Comparison of ENCODE assay signal across 9 cellular contexts in the genomic region with DNA sequence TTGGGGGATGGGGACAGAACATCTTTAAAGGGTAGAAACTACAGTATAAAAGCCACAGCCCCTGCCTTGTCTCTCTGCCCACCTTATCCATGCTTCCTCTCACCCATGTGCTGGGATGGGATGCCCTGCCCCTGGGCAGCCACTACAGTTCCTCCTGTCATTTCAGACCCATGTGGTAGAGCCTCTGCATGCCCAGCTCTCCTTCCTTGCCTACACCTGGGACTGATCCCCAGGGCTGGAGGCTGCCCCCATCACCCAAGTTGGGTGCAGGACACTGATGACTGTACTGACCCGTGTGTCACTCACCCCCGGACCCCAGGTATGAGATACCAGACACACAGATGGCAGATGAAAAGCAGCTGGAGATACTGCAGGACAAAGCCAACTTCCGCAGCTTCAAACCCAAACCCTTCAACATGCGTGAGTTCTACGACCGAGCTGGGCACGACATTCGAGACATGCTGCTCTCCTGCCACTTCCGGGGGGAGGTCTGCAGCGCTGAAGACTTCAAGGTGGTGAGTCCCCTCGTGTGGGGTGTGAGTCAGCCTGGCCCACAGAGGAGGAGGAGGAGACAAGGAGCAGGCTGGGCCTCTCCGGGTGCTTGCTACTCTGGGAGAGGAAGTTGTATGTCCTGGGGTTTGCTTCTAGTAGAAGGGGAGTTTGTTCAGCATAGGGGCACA. TPM values are rescaled to one million over a fixed set of nuclear protein-coding genes. Genes with fewer than 3 reads are reported as not detected.
A peak's percentile ranks its signal among the peaks of the same experiment; 100 is the strongest.
DNase-seq lines count a peak whose midpoint lies in the region; ATAC-seq and TF ChIP-seq lines count a peak whose summit lies in the region.
"Had no signal": no experiment of that assay in that cellular context is flagged by ENCODE, and none has a peak within 500 bp of the region (broad histone marks: within the 10 kb centered on the region; RNA-seq: fewer than 3 reads in every experiment).

No MANE protein-coding gene starts in this region.

- H3K4me1 ChIP-seq in GM23338 (ENCODE audit: insufficient read depth): peaks cover 9% of the 10 kb centered on the region

- TF ChIP-seq CTCF in brain (conservative IDR thresholded peaks at IDR 0.05) (no peak), GM23338 (conservative IDR thresholded peaks at IDR 0.05; ENCODE audit: low read depth in 2 of 2) (no peak)

- no peaks in the 10 kb centered on the region for H3K79me2 ChIP-seq in GM23338 (replicated peaks; ENCODE audit: insufficient read depth)

- H3K4me3 Mint-ChIP-seq in brain (peak overlapping the region; percentile 77 to 82 (median 79)), GM23338 (no peak overlapping the region; the same call in 2 of the 3 replicates)

- peak overlapping the region; percentile 3 for H3K27ac ChIP-seq in substantia nigra (ENCODE audit: low read depth, low read length, poor library complexity, severe bottlenecking)
- H3K27ac ChIP-seq in GM23338 (ENCODE audit: low read depth): no peak overlapping the region
- H3K27ac ChIP-seq: 22Rv1 had no signal

- H3K4me3 ChIP-seq in GM23338: no peak overlapping the region

- no peaks in the 10 kb centered on the region for H4K20me1 ChIP-seq in GM23338 (replicated peaks; ENCODE audit: insufficient read depth)

- peak; percentile 57 to 60 for DNase-seq in NOMO-1 (lab: John Stamatoyannopoulos, UW; ENCODE audit: unreplicated experiment in 2 of 2)
- DNase-seq in NOMO-1 treated with dmso at 0.1 percent for 144 hours (lab: John Stamatoyannopoulos, UW; ENCODE audit: unreplicated experiment): no peak
- no peak for DNase-seq in substantia nigra (lab: John Stamatoyannopoulos, UW)
- DNase-seq in GM23338 (ENCODE audit: low spot score): no peak
- DNase-seq: erythroblast, SK-N-SH had no signal

- H3K9me2 ChIP-seq in GM23338 (ENCODE audit: insufficient read depth): no peaks in the 10 kb centered on the region
- H3K9me2 ChIP-seq: SK-N-SH had no signal

- peak overlapping the region in 4 of 5 experiments; percentile 19 to 38 (median 30) for H3K27ac Mint-ChIP-seq in brain
- H3K27ac Mint-ChIP-seq in GM23338: no peak overlapping the region

- H3K4me2 ChIP-seq in GM23338: no peak overlapping the region
- H3K4me2 ChIP-seq: SK-N-SH had no signal

- no peaks in the 10 kb centered on the region for H3K9me3 Mint-ChIP-seq in brain
- H3K9me3 Mint-ChIP-seq in GM23338: no peaks in the 10 kb centered on the region; the same call in 1 of the 3 replicates

- H3K36me3 Mint-ChIP-seq in brain (peaks cover 21% of the 10 kb centered on the region), GM23338 (ENCODE audit: low read depth) (no peaks in the 10 kb centered on the region; the same call in 2 of the 3 replicates)

- no peaks in the 10 kb centered on the region for H3K36me3 ChIP-seq in GM23338 (ENCODE audit: insufficient read depth)

- H3K4me1 Mint-ChIP-seq in brain (peaks cover 74% of the 10 kb centered on the region), GM23338 (peaks cover 28% of the 10 kb centered on the region)

- H3K27me3 Mint-ChIP-seq in brain (peaks cover 6% of the 10 kb centered on the region), GM23338 (ENCODE audit: insufficient read depth, low read depth, poor library complexity) (peaks cover 47% of the 10 kb centered on the region)

- no peak for ATAC-seq in GM21360 (IDR thresholded peaks at IDR 0.05; ENCODE audit: unreplicated experiment)
- ATAC-seq in GM23338: no peak

- H3F3A ChIP-seq in GM23338 (replicated peaks; ENCODE audit: low read depth): peaks cover 9% of the 10 kb centered on the region

- H2AFZ ChIP-seq in GM23338: no peak overlapping the region

- H3K27me3 ChIP-seq in GM23338 (ENCODE audit: insufficient read depth): peaks cover 76% of the 10 kb centered on the region

TF ChIP-seq in GM23338, 12 proteins besides CTCF, POLR2A, EP300 and RAD21 (continues in another document):
- TF ChIP-seq NANOG (IDR thresholded peaks at IDR 0.05; ENCODE audit: borderline replicate concordance) (no peak), EZH2 (IDR thresholded peaks at IDR 0.05; ENCODE audit: low read depth, unreplicated experiment) (no peak), EZH2phosphoT487 (IDR thresholded peaks at IDR 0.05; ENCODE audit: unreplicated experiment) (no peak)
- TF ChIP-seq, protein P1, sequence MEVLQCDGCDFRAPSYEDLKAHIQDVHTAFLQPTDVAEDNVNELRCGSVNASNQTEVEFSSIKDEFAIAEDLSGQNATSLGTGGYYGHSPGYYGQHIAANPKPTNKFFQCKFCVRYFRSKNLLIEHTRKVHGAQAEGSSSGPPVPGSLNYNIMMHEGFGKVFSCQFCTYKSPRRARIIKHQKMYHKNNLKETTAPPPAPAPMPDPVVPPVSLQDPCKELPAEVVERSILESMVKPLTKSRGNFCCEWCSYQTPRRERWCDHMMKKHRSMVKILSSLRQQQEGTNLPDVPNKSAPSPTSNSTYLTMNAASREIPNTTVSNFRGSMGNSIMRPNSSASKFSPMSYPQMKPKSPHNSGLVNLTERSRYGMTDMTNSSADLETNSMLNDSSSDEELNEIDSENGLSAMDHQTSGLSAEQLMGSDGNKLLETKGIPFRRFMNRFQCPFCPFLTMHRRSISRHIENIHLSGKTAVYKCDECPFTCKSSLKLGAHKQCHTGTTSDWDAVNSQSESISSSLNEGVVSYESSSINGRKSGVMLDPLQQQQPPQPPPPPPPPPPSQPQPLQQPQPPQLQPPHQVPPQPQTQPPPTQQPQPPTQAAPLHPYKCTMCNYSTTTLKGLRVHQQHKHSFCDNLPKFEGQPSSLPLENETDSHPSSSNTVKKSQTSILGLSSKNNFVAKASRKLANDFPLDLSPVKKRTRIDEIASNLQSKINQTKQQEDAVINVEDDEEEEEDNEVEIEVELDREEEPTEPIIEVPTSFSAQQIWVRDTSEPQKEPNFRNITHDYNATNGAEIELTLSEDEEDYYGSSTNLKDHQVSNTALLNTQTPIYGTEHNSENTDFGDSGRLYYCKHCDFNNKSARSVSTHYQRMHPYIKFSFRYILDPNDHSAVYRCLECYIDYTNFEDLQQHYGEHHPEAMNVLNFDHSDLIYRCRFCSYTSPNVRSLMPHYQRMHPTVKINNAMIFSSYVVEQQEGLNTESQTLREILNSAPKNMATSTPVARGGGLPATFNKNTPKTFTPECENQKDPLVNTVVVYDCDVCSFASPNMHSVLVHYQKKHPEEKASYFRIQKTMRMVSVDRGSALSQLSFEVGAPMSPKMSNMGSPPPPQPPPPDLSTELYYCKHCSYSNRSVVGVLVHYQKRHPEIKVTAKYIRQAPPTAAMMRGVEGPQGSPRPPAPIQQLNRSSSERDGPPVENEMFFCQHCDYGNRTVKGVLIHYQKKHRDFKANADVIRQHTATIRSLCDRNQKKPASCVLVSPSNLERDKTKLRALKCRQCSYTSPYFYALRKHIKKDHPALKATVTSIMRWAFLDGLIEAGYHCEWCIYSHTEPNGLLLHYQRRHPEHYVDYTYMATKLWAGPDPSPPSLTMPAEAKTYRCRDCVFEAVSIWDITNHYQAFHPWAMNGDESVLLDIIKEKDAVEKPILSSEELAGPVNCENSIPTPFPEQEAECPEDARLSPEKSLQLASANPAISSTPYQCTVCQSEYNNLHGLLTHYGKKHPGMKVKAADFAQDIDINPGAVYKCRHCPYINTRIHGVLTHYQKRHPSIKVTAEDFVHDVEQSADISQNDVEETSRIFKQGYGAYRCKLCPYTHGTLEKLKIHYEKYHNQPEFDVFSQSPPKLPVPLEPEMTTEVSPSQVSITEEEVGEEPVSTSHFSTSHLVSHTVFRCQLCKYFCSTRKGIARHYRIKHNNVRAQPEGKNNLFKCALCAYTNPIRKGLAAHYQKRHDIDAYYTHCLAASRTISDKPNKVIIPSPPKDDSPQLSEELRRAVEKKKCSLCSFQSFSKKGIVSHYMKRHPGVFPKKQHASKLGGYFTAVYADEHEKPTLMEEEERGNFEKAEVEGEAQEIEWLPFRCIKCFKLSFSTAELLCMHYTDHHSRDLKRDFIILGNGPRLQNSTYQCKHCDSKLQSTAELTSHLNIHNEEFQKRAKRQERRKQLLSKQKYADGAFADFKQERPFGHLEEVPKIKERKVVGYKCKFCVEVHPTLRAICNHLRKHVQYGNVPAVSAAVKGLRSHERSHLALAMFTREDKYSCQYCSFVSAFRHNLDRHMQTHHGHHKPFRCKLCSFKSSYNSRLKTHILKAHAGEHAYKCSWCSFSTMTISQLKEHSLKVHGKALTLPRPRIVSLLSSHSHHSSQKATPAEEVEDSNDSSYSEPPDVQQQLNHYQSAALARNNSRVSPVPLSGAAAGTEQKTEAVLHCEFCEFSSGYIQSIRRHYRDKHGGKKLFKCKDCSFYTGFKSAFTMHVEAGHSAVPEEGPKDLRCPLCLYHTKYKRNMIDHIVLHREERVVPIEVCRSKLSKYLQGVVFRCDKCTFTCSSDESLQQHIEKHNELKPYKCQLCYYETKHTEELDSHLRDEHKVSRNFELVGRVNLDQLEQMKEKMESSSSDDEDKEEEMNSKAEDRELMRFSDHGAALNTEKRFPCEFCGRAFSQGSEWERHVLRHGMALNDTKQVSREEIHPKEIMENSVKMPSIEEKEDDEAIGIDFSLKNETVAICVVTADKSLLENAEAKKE (CRISPR knock-in tag; IDR thresholded peaks at IDR 0.05): no peak

RNA-seq across cellular contexts. Expression of a gene that starts 2.2 kb away (rescaled TPM):
- polyA plus RNA-seq in brain (ENCODE audit: insufficient read depth, low read depth, low replicate concordance) (13.8 TPM), GM23338 (2016; fragmentation: Nextera tagmentation; extraction: Ambion mirVana) (0.47 and 0.76 TPM in 2 replicates)
- total RNA-seq in GM23338 (2014; rRNA removed; shearing (Covaris generic)): 1.5 and 1.6 TPM in 2 replicates

RNA-seq across cellular contexts. Expression of a gene that starts 25.6 kb away (rescaled TPM):
- 85.1 TPM for polyA plus RNA-seq in brain (ENCODE audit: insufficient read depth, low read depth, low replicate concordance)
- 276 and 287 TPM in 2 replicates for total RNA-seq in GM23338 (2014; rRNA removed; shearing (Covaris generic))
- 124 and 145 TPM in 2 replicates for polyA plus RNA-seq in GM23338 (2016; fragmentation: Nextera tagmentation; extraction: Ambion mirVana)

RNA-seq across cellular contexts. Expression of a gene that starts 34.3 kb away (rescaled TPM):
- polyA plus RNA-seq in brain (ENCODE audit: insufficient read depth, low read depth, low replicate concordance) (74.4 TPM), GM23338 (2016; fragmentation: Nextera tagmentation; extraction: Ambion mirVana) (18.0 and 19.0 TPM in 2 replicates)
- 49.9 and 52.8 TPM in 2 replicates for total RNA-seq in GM23338 (2014; rRNA removed; shearing (Covaris generic))

RNA-seq across cellular contexts. Expression of a gene that starts 44.2 kb away (rescaled TPM):
- polyA plus RNA-seq in brain (ENCODE audit: insufficient read depth, low read depth, low replicate concordance) (18.3 TPM), GM23338 (2016; fragmentation: Nextera tagmentation; extraction: Ambion mirVana) (0.17 and 0.36 TPM in 2 replicates)
- total RNA-seq in GM23338 (2014; rRNA removed; shearing (Covaris generic)): 0.23 and 0.45 TPM in 2 replicates

RNA-seq across cellular contexts. Expression of a gene that starts 52.5 kb away (rescaled TPM):
- polyA plus RNA-seq in brain (ENCODE audit: insufficient read depth, low read depth, low replicate concordance) (59.5 TPM), GM23338 (2016; fragmentation: Nextera tagmentation; extraction: Ambion mirVana) (73.0 and 73.5 TPM in 2 replicates)
- 27.8 and 43.7 TPM in 2 replicates for total RNA-seq in GM23338 (2014; rRNA removed; shearing (Covaris generic))

Comparison
In these comparisons a context has a peak if more than half of its experiments do, and no peak if none do; other contexts are left out.
1. DNase-seq: peak in NOMO-1 (2 of 2); none in NOMO-1 treated with dmso at 0.1 percent for 144 hours (single experiment), substantia nigra (0 of 49) and GM23338 (single experiment).